22 cellular contexts compared by ENCODE assay signal in the genomic region with DNA sequence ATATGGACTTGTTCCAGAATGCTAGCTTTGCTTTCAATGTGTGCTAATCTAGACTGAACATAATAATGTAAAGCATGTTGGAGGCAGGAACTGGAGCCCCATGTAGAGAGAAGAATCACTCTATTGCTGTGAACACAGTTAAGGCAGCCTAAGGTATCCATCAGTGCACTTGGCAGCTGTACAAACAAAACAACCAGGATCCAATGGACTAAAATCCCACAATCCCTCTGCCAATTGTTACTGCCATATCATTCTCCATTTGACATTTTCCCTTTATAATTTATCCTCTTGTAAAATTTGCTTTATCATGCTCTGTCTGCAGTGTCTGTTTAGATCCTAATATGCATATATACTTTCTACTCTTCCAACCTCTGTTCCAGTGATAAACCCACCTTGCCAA.
A peak's percentile ranks its signal among the peaks of the same experiment; 100 is the strongest.
DNase-seq lines count a peak whose midpoint lies in the region; ATAC-seq and TF ChIP-seq lines count a peak whose summit lies in the region.
"Had no signal": no experiment of that assay in that cellular context is flagged by ENCODE, and none has a peak within 500 bp of the region (broad histone marks: within the 10 kb centered on the region; RNA-seq: fewer than 3 reads in every experiment).

No MANE protein-coding gene starts in this region.

- no peak overlapping the region for H3K4me3 ChIP-seq in fibroblast of the aortic adventitia (ENCODE audit: low read depth, low read length)
- H3K4me3 ChIP-seq: BLaER1 had no signal

- no peak for ATAC-seq in HG03045 (IDR thresholded peaks at IDR 0.05; ENCODE audit: unreplicated experiment)
- ATAC-seq: HCT116, HepG2, Panc1, T-cell had no signal

- TF ChIP-seq CTCF in fibroblast of the aortic adventitia (IDR thresholded peaks at IDR 0.05; ENCODE audit: insufficient read depth, low read length) (no peak), MCF 10A (IDR thresholded peaks at IDR 0.05; ENCODE audit: unreplicated experiment) (no peak)

- CTCF ChIA-PET in MCF 10A (lab: Yijun Ruan, JAX) = interaction anchor here (0.5 kb wide), 1 partner anchor 459 kb away, joined by 3 read pairs; no protein-coding TSS in a partner anchor
- CTCF ChIA-PET in activated CD4-positive, alpha-beta memory T cell treated with anti-CD3 and anti-CD28 coated beads, Interleukin-2, amount 10 ng/mL, durations not matched to agents 7 days and 5 days (lab: Charles Lee) = no interaction called here

- intact Hi-C loops in MCF 10A (cut with micrococcal nuclease) = no loop called here

- peaks cover 12% of the 10 kb centered on the region for H3K4me1 Mint-ChIP-seq in MCF 10A (ENCODE audit: insufficient read depth, unreplicated experiment)
- H3K4me1 Mint-ChIP-seq in activated CD4-positive, alpha-beta memory T cell treated with anti-CD3 and anti-CD28 coated beads, Interleukin-2, amount 10 ng/mL, durations not matched to agents 7 days and 5 days = no peaks in the 10 kb centered on the region
- H3K4me1 Mint-ChIP-seq: CD4-positive, CD25-positive, alpha-beta regulatory T cell; T-cell had no signal

- POLR2A ChIA-PET in MCF 10A (lab: Yijun Ruan, JAX) = no interaction called here
- POLR2A ChIA-PET in activated CD4-positive, alpha-beta memory T cell treated with anti-CD3 and anti-CD28 coated beads, Interleukin-2, amount 10 ng/mL, durations not matched to agents 7 days and 5 days (lab: Charles Lee) = no interaction called here

- H3K27me3 Mint-ChIP-seq in MCF 10A (ENCODE audit: insufficient read depth, unreplicated experiment) = no peaks in the 10 kb centered on the region
- H3K27me3 Mint-ChIP-seq in activated CD4-positive, alpha-beta memory T cell treated with anti-CD3 and anti-CD28 coated beads, Interleukin-2, amount 10 ng/mL, durations not matched to agents 7 days and 5 days = no peaks in the 10 kb centered on the region
- H3K27me3 Mint-ChIP-seq: CD4-positive, CD25-positive, alpha-beta regulatory T cell had no signal

- H3K9me3 Mint-ChIP-seq in MCF 10A (ENCODE audit: unreplicated experiment) = no peaks in the 10 kb centered on the region
- no peaks in the 10 kb centered on the region for H3K9me3 Mint-ChIP-seq in activated CD4-positive, alpha-beta memory T cell treated with anti-CD3 and anti-CD28 coated beads, Interleukin-2, amount 10 ng/mL, durations not matched to agents 7 days and 5 days

- H3K27ac Mint-ChIP-seq in MCF 10A (ENCODE audit: low read depth, unreplicated experiment) = no peak overlapping the region
- no peak overlapping the region for H3K27ac Mint-ChIP-seq in activated CD4-positive, alpha-beta memory T cell treated with anti-CD3 and anti-CD28 coated beads, Interleukin-2, amount 10 ng/mL, durations not matched to agents 7 days and 5 days
- H3K27ac Mint-ChIP-seq: CD4-positive, CD25-positive, alpha-beta regulatory T cell; T-cell had no signal

- H3K36me3 Mint-ChIP-seq in MCF 10A (ENCODE audit: insufficient read depth, unreplicated experiment) = no peaks in the 10 kb centered on the region
- H3K36me3 Mint-ChIP-seq in activated CD4-positive, alpha-beta memory T cell treated with anti-CD3 and anti-CD28 coated beads, Interleukin-2, amount 10 ng/mL, durations not matched to agents 7 days and 5 days (ENCODE audit: low read depth) = no peaks in the 10 kb centered on the region
- H3K36me3 Mint-ChIP-seq: CD4-positive, CD25-positive, alpha-beta regulatory T cell; T-cell had no signal

- DNase-seq in NCI-H1105 treated with DMSO at 0.1 percent for 48 hours (lab: John Stamatoyannopoulos, UW) (peak; percentile 11), NCI-H1105 (lab: John Stamatoyannopoulos, UW) (no peak), NCI-H146 (lab: John Stamatoyannopoulos, UW) (peak; percentile 46), NCI-H510A treated with DMSO at 0.1 percent for 48 hours (lab: John Stamatoyannopoulos, UW) (peak; percentile 31), fibroblast of the aortic adventitia (ENCODE audit: low read depth) (peak; percentile 5), MCF 10A (ENCODE audit: unreplicated experiment) (no peak)
- DNase-seq in activated CD4-positive, alpha-beta memory T cell treated with anti-CD3 and anti-CD28 coated beads, Interleukin-2, amount 10 ng/mL, durations not matched to agents 7 days and 5 days = no peak
- DNase-seq: CD4-positive, CD25-positive, alpha-beta regulatory T cell; DND-41; Karpas-422; NCI-H1092 treated with DMSO at 0.1 percent for 48 hours; NCI-H1694; NCI-H2029 treated with DMSO at 0.1 percent for 48 hours; NCI-H446 treated with DMSO at 0.1 percent for 48 hours; NCI-H774; SHP77; T-cell had no signal

- no peak overlapping the region for H3K4me3 Mint-ChIP-seq in MCF 10A (ENCODE audit: unreplicated experiment)
- no peak overlapping the region for H3K4me3 Mint-ChIP-seq in activated CD4-positive, alpha-beta memory T cell treated with anti-CD3 and anti-CD28 coated beads, Interleukin-2, amount 10 ng/mL, durations not matched to agents 7 days and 5 days
- H3K4me3 Mint-ChIP-seq: CD4-positive, CD25-positive, alpha-beta regulatory T cell; T-cell had no signal

- no TSS peak for BruUV-seq in MCF 10A (replicated peaks; lab: Mats Ljungman, UMichigan)

Comparison
In these comparisons a context has a peak if more than half of its experiments do, and no peak if none do; other contexts are left out.
1. DNase-seq: peak in NCI-H1105 treated with DMSO at 0.1 percent for 48 hours (single experiment), NCI-H146 (single experiment), NCI-H510A treated with DMSO at 0.1 percent for 48 hours (single experiment) and fibroblast of the aortic adventitia (single experiment); none in NCI-H1105 (single experiment), MCF 10A (single experiment) and activated CD4-positive, alpha-beta memory T cell treated with anti-CD3 and anti-CD28 coated beads, Interleukin-2, amount 10 ng/mL, durations not matched to agents 7 days and 5 days (single experiment).